Comparison of ENCODE assay signal across 1 cellular context in genomic region chr1:147242449-147243227, GRCh38.
TF ChIP-seq lines count a peak whose summit lies in the region.

Gene CHD1L, plus strand, starts transcription at chr1:147242684. Its CDS starts 20 bp downstream, at chr1:147242704.

TF ChIP-seq in GM12878, 131 proteins besides CTCF, POLR2A, EP300 and RAD21 (continued from another document and continues in another):
- no peak for TF ChIP-seq E2F8 (IDR thresholded peaks at IDR 0.05; ENCODE audit: low read depth, partially characterized antibody)
- 0 out of 2 replicates have a peak, but pooled peaks have one; percentile 33 for TF ChIP-seq BRCA1 (IDR thresholded peaks at IDR 0.05; ENCODE audit: low read depth, low read length)
- TF ChIP-seq IKZF1 (conservative IDR thresholded peaks at IDR 0.05) = peak; percentile 80
- TF ChIP-seq NFXL1 (IDR thresholded peaks at IDR 0.05; ENCODE audit: borderline replicate concordance) = no peak; the same call in 1 of the 2 replicates
- TF ChIP-seq NBN (IDR thresholded peaks at IDR 0.05) = no peak; the same call in 1 of the 2 replicates
- no peak for TF ChIP-seq NR2C1 (IDR thresholded peaks at IDR 0.05)
- TF ChIP-seq BCL11A (IDR thresholded peaks at IDR 0.05; ENCODE audit: low read depth, low read length) = no peak
- TF ChIP-seq EED (IDR thresholded peaks at IDR 0.05; ENCODE audit: low read depth) = no peak
- TF ChIP-seq PRDM15 (CRISPR knock-in tag; IDR thresholded peaks at IDR 0.05) = no peak
- TF ChIP-seq, protein P1, sequence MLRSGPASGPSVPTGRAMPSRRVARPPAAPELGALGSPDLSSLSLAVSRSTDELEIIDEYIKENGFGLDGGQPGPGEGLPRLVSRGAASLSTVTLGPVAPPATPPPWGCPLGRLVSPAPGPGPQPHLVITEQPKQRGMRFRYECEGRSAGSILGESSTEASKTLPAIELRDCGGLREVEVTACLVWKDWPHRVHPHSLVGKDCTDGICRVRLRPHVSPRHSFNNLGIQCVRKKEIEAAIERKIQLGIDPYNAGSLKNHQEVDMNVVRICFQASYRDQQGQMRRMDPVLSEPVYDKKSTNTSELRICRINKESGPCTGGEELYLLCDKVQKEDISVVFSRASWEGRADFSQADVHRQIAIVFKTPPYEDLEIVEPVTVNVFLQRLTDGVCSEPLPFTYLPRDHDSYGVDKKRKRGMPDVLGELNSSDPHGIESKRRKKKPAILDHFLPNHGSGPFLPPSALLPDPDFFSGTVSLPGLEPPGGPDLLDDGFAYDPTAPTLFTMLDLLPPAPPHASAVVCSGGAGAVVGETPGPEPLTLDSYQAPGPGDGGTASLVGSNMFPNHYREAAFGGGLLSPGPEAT (IDR thresholded peaks at IDR 0.05; ENCODE audit: low read depth) = no peak
- peak; percentile 56; the same call in 1 of the 2 replicates for TF ChIP-seq MXI1 (IDR thresholded peaks at IDR 0.05; ENCODE audit: low read depth, low read length)
- TF ChIP-seq SUPT20H (IDR thresholded peaks at IDR 0.05; ENCODE audit: borderline replicate concordance, control insufficient read depth, low read depth, low read length) = no peak
- TF ChIP-seq NFIC (IDR thresholded peaks at IDR 0.05; ENCODE audit: low read depth, low read length) = no peak
- peak; percentile 93 for TF ChIP-seq SMARCA5 (IDR thresholded peaks at IDR 0.05)
- TF ChIP-seq REST (IDR thresholded peaks at IDR 0.05; ENCODE audit: low read depth, low read length) = no peak
- no peak for TF ChIP-seq SP1 (IDR thresholded peaks at IDR 0.05; ENCODE audit: low read depth, low read length)
- TF ChIP-seq WRNIP1 (IDR thresholded peaks at IDR 0.05; ENCODE audit: borderline replicate concordance, low read depth, low read length) = no peak
- no peak for TF ChIP-seq NR2C2 (IDR thresholded peaks at IDR 0.05; ENCODE audit: borderline replicate concordance, control insufficient read depth, insufficient read length, low read depth)
- peak; percentile 66; the same call in 1 of the 2 replicates for TF ChIP-seq PML (IDR thresholded peaks at IDR 0.05; ENCODE audit: low read length)
- peak; percentile 84 for TF ChIP-seq YY1 (IDR thresholded peaks at IDR 0.05; ENCODE audit: low read depth, low read length)
- no peak for TF ChIP-seq ZNF217 (IDR thresholded peaks at IDR 0.05)
- TF ChIP-seq NR2F1 (conservative IDR thresholded peaks at IDR 0.05) = peak; percentile 83
- TF ChIP-seq, protein P2, sequence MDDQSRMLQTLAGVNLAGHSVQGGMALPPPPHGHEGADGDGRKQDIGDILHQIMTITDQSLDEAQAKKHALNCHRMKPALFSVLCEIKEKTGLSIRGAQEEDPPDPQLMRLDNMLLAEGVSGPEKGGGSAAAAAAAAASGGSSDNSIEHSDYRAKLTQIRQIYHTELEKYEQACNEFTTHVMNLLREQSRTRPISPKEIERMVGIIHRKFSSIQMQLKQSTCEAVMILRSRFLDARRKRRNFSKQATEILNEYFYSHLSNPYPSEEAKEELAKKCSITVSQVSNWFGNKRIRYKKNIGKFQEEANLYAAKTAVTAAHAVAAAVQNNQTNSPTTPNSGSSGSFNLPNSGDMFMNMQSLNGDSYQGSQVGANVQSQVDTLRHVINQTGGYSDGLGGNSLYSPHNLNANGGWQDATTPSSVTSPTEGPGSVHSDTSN (IDR thresholded peaks at IDR 0.05; ENCODE audit: insufficient replicate concordance, low read depth, low read length) = no peak
- no peak; the same call in 1 of the 2 replicates for TF ChIP-seq SPI1 (IDR thresholded peaks at IDR 0.05; ENCODE audit: borderline replicate concordance, insufficient read depth, low read depth, low read length)
- no peak for TF ChIP-seq ESRRA (IDR thresholded peaks at IDR 0.05; ENCODE audit: low read length)
- TF ChIP-seq, protein P3, sequence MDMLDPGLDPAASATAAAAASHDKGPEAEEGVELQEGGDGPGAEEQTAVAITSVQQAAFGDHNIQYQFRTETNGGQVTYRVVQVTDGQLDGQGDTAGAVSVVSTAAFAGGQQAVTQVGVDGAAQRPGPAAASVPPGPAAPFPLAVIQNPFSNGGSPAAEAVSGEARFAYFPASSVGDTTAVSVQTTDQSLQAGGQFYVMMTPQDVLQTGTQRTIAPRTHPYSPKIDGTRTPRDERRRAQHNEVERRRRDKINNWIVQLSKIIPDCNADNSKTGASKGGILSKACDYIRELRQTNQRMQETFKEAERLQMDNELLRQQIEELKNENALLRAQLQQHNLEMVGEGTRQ (IDR thresholded peaks at IDR 0.05; ENCODE audit: borderline replicate concordance, low read depth, low read length) = no peak
- TF ChIP-seq MTA3 (IDR thresholded peaks at IDR 0.05; ENCODE audit: borderline replicate concordance, low read length) = no peak; the same call in 1 of the 2 replicates
- TF ChIP-seq CBFB (IDR thresholded peaks at IDR 0.05; ENCODE audit: low read depth) = no peak
- TF ChIP-seq CEBPZ (IDR thresholded peaks at IDR 0.05; ENCODE audit: low read depth, low read length) = no peak
- peak; percentile 63 to 98 for TF ChIP-seq EGR1 (IDR thresholded peaks at IDR 0.05; ENCODE audit: borderline replicate concordance in 1 of 2, low read depth in 2 of 2, low read length in 2 of 2)
- TF ChIP-seq ZZZ3 (IDR thresholded peaks at IDR 0.05; ENCODE audit: control insufficient read depth, insufficient read length, low read depth) = no peak
- 0 out of 2 replicates have a peak, but pooled peaks have one; percentile 40 for TF ChIP-seq E2F4 (IDR thresholded peaks at IDR 0.05; ENCODE audit: low read depth, low read length)
- TF ChIP-seq IKZF2 (IDR thresholded peaks at IDR 0.05) = no peak
- TF ChIP-seq ZBTB40 (IDR thresholded peaks at IDR 0.05; ENCODE audit: borderline replicate concordance) = no peak; the same call in 1 of the 2 replicates
